Comparison of ENCODE assay signal across 8 cellular contexts in genomic region chr4:86593726-86594558, GRCh38. TPM values are rescaled to one million over a fixed set of nuclear protein-coding genes. Genes with fewer than 3 reads are reported as not detected.
A peak's percentile ranks its signal among the peaks of the same experiment; 100 is the strongest.
DNase-seq lines count a peak whose midpoint lies in the region; ATAC-seq lines count a peak whose summit lies in the region.

TSS of gene PTPN13 (plus strand) at chr4:86594315. CDS start at chr4:86635257, 40,942 bp downstream.

- intact Hi-C loops in activated CD4-positive, alpha-beta T cell treated with anti-CD3 and anti-CD28 coated beads, Interleukin-2, amount 10 ng/mL, durations not matched to agents 24 days and 14 days (cut with micrococcal nuclease) = loop anchor here (2.0 kb wide), 1 partner anchor 49 kb away; no protein-coding TSS in a partner anchor

- H3K27ac Mint-ChIP-seq in activated CD4-positive, alpha-beta T cell treated with anti-CD3 and anti-CD28 coated beads, Interleukin-2, amount 10 ng/mL, durations not matched to agents 24 days and 14 days = peak within 1 kb of the TSS; percentile 48

- peaks cover 15% of the 10 kb centered on the region for H3K4me1 Mint-ChIP-seq in activated CD4-positive, alpha-beta T cell treated with anti-CD3 and anti-CD28 coated beads, Interleukin-2, amount 10 ng/mL, durations not matched to agents 24 days and 14 days

- H3K27me3 Mint-ChIP-seq in activated CD4-positive, alpha-beta T cell treated with anti-CD3 and anti-CD28 coated beads, Interleukin-2, amount 10 ng/mL, durations not matched to agents 24 days and 14 days = peaks cover 51% of the 10 kb centered on the region

- in situ Hi-C loops in ACHN (cut with HindIII; ENCODE audit: low pct_ligation_motif_present, low pct_unique_long_range_greater_than_20kb, low sequenced_read_pairs) = no loop called here

- no peaks in the 10 kb centered on the region for H3K9me3 Mint-ChIP-seq in activated CD4-positive, alpha-beta T cell treated with anti-CD3 and anti-CD28 coated beads, Interleukin-2, amount 10 ng/mL, durations not matched to agents 24 days and 14 days

- peak; percentile 99 for ATAC-seq in GM18873 (IDR thresholded peaks at IDR 0.05; ENCODE audit: low FRiP score, unreplicated experiment)
- ATAC-seq in HG03108 (IDR thresholded peaks at IDR 0.05; ENCODE audit: unreplicated experiment) = peak; percentile 94
- peak; percentile 93 for ATAC-seq in left lobe of liver

- H3K4me3 Mint-ChIP-seq in activated CD4-positive, alpha-beta T cell treated with anti-CD3 and anti-CD28 coated beads, Interleukin-2, amount 10 ng/mL, durations not matched to agents 24 days and 14 days = peak within 1 kb of the TSS; percentile 81

- no peaks in the 10 kb centered on the region for H3K36me3 Mint-ChIP-seq in activated CD4-positive, alpha-beta T cell treated with anti-CD3 and anti-CD28 coated beads, Interleukin-2, amount 10 ng/mL, durations not matched to agents 24 days and 14 days (ENCODE audit: low read depth)

- peak; percentile 98 for DNase-seq in ACHN
- DNase-seq in NCI-H345 treated with DMSO at 0.1 percent for 48 hours (lab: John Stamatoyannopoulos, UW; ENCODE audit: unreplicated experiment) = peak; percentile 77
- DNase-seq in activated CD4-positive, alpha-beta T cell treated with anti-CD3 and anti-CD28 coated beads, Interleukin-2, amount 10 ng/mL, durations not matched to agents 24 days and 14 days = peak; percentile 82
- DNase-seq in dermis blood vessel endothelial cell = peak; percentile 56
- DNase-seq in left lobe of liver (ENCODE audit: low spot score) = peak; percentile 83
- DNase-seq in stimulated activated CD4-positive, alpha-beta T cell treated with anti-CD3 and anti-CD28 coated beads, Interleukin-1b, Interleukin-23, amount 100 ng/mL, for 4 hours (ENCODE audit: low read depth in 2 of 2) = peak; percentile 42 to 52

RNA-seq across cellular contexts. Expression of gene PTPN13, which starts in this region (rescaled TPM):
- 0.12 and 0.26 TPM in 2 replicates for total RNA-seq in activated CD4-positive, alpha-beta T cell treated with anti-CD3 and anti-CD28 coated beads, Interleukin-2, amount 10 ng/mL, durations not matched to agents 24 days and 14 days
- total RNA-seq in dermis blood vessel endothelial cell = 0.37 and 2.2 TPM in 2 replicates
- total RNA-seq in left lobe of liver = 1.4 TPM

Comparison
In these comparisons a context has a peak if more than half of its experiments do, and no peak if none do; other contexts are left out.
1. Peak in every context shown above with its lines: DNase-seq and ATAC-seq.
2. Peak in DNase-seq in activated CD4-positive, alpha-beta T cell treated with anti-CD3 and anti-CD28 coated beads, Interleukin-2, amount 10 ng/mL, durations not matched to agents 24 days and 14 days; RNA of the gene not detected or under 1 TPM.
3. DNase-seq: peak in every context shown above with its lines; median percentile 98 in ACHN; 83 in left lobe of liver; 82 in activated CD4-positive, alpha-beta T cell treated with anti-CD3 and anti-CD28 coated beads, Interleukin-2, amount 10 ng/mL, durations not matched to agents 24 days and 14 days; 77 in NCI-H345 treated with DMSO at 0.1 percent for 48 hours; 56 in dermis blood vessel endothelial cell; 47 in stimulated activated CD4-positive, alpha-beta T cell treated with anti-CD3 and anti-CD28 coated beads, Interleukin-1b, Interleukin-23, amount 100 ng/mL, for 4 hours.